ENCODE assay signal across 26 cellular contexts in the genomic region with DNA sequence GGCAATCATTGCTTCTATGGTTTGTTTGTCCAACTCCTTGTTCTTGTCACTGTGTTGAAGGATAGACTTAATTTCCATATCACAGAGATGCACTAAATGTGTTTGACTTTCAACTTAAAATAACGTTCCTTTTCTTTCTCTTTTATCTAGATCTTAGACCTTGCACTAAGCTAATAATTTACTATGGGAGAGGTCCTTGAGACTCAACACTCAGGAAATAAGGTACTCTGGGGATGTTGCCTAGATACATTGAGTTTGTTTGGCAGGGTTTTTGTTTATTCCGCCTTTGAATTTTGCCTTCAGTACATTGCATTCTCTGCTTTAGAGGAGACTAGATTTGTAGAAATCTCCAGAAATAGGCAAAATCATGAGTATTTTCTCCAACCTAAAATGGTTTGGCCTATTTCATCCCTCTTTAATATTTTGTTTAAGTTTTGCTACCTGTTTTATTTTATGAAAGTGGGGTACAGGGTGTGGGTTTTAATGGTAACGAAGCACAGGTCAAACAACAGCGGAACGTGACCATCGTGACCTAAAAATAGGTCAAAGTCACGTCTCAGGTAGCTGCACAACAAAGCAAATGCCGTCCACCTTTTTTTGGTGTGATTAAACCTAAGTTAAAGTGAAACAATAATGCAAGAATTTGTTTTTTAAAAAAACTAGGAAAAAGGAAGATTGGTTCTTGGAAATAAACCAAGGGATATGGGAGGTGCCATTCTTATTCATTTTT.
DNase-seq lines count a peak whose midpoint lies in the region; ATAC-seq, FAIRE-seq and TF ChIP-seq lines count a peak whose summit lies in the region.
"Had no signal": no experiment of that assay in that cellular context is flagged by ENCODE, and none has a peak within 500 bp of the region (broad histone marks: within the 10 kb centered on the region; RNA-seq: fewer than 3 reads in every experiment).

No MANE protein-coding gene starts in this region.

- H3K27ac ChIP-seq in body of pancreas = peak overlapping the region in 2 of 4 donors; percentile 42 to 76
- H3K27ac ChIP-seq: BLaER1 treated with 17β-estradiol and CSF1 and Interleukin-3, amounts not matched to agents 10 nM and 100 nM had no signal

- TF ChIP-seq POLR2A in body of pancreas (IDR thresholded peaks at IDR 0.05) = no peak

- ATAC-seq in body of pancreas (peak; percentile 90), GM19324 (IDR thresholded peaks at IDR 0.05; ENCODE audit: low FRiP score, unreplicated experiment) (no peak)
- ATAC-seq in activated CD4-positive, alpha-beta T cell treated with anti-CD3 and anti-CD28 coated beads for 36 hours = no peak
- ATAC-seq: stimulated activated naive CD8-positive, alpha-beta T cell treated with anti-CD3 and anti-CD28 coated beads, Interleukin-15, amount 100 ng/mL, for 72 hours had no signal

- POLR2A ChIA-PET in activated CD4-positive, alpha-beta T cell treated with anti-CD3 and anti-CD28 coated beads for 36 hours (lab: Charles Lee) = no interaction called here

- WGBS in body of pancreas, 2 donors = 27 to 53% methylated on average over 8 of the region's 8 CpGs

- H3K27me3 ChIP-seq in body of pancreas = no peaks in the 10 kb centered on the region
- H3K27me3 ChIP-seq: BLaER1 treated with 17β-estradiol and CSF1 and Interleukin-3, amounts not matched to agents 10 nM and 100 nM had no signal

- no peaks in the 10 kb centered on the region for H3K9me3 ChIP-seq in body of pancreas
- H3K9me3 ChIP-seq: BLaER1 treated with 17β-estradiol and CSF1 and Interleukin-3, amounts not matched to agents 10 nM and 100 nM; HAP-1 had no signal

- no peak for FAIRE-seq in GM19239 (lab: Jason Lieb, UNC)
- FAIRE-seq: D721Med had no signal

- H3K36me3 Mint-ChIP-seq in activated CD4-positive, alpha-beta T cell treated with anti-CD3 and anti-CD28 coated beads for 36 hours (ENCODE audit: low read depth) = no peaks in the 10 kb centered on the region
- H3K36me3 Mint-ChIP-seq: memory B cell, natural killer cell had no signal

- H3K27ac Mint-ChIP-seq in activated CD4-positive, alpha-beta T cell treated with anti-CD3 and anti-CD28 coated beads for 36 hours = no peak overlapping the region
- H3K27ac Mint-ChIP-seq: memory B cell; natural killer cell; stimulated activated naive CD8-positive, alpha-beta T cell treated with anti-CD3 and anti-CD28 coated beads, Interleukin-15, amount 100 ng/mL, for 72 hours had no signal

- no peaks in the 10 kb centered on the region for H3K36me3 ChIP-seq in body of pancreas (replicated peaks in 1 of 2; ENCODE audit: insufficient read depth in 1 of 2, low read depth in 2 of 2)
- H3K36me3 ChIP-seq: BLaER1 treated with 17β-estradiol and CSF1 and Interleukin-3, amounts not matched to agents 10 nM and 100 nM; HAP-1 had no signal

- no peaks in the 10 kb centered on the region for H3K9me3 Mint-ChIP-seq in activated CD4-positive, alpha-beta T cell treated with anti-CD3 and anti-CD28 coated beads for 36 hours (ENCODE audit: low read depth)
- H3K9me3 Mint-ChIP-seq: central memory CD8-positive, alpha-beta T cell; memory B cell; natural killer cell; stimulated activated naive CD8-positive, alpha-beta T cell treated with anti-CD3 and anti-CD28 coated beads, Interleukin-15, amount 100 ng/mL, for 72 hours had no signal

- no peak overlapping the region for H3K4me3 ChIP-seq in body of pancreas
- H3K4me3 ChIP-seq: BLaER1 treated with 17β-estradiol and CSF1 and Interleukin-3, amounts not matched to agents 10 nM and 100 nM; HAP-1 had no signal

- intact Hi-C loops in body of pancreas (cut with DNase I) = no loop called here
- intact Hi-C loops in activated CD4-positive, alpha-beta T cell treated with anti-CD3 and anti-CD28 coated beads for 36 hours (cut with DNase I, micrococcal nuclease) = no loop called here

- DNase-seq in DMS153 treated with DMSO at 0.1 percent for 48 hours (lab: John Stamatoyannopoulos, UW; ENCODE audit: unreplicated experiment) (peak; percentile 44), NCI-H1436 treated with DMSO at 0.1 percent for 48 hours (lab: John Stamatoyannopoulos, UW) (peak; percentile 81), body of pancreas (peak in 1 of 4 donors; percentile 30), midbrain (lab: John Stamatoyannopoulos, UW) (peak; percentile 4), iPS-NIHi7 (ENCODE audit: extremely low spot score) (no peak), GM19239 (ENCODE audit: insufficient read length, low spot score) (no peak)
- DNase-seq in activated CD4-positive, alpha-beta T cell treated with anti-CD3 and anti-CD28 coated beads for 36 hours = no peak
- DNase-seq: activated CD4-positive, alpha-beta T cell treated with anti-CD3 and anti-CD28 coated beads, Interleukin-2, amount 50 U/mL, for 4 hours; activated gamma-delta T cell treated with Interleukin-2 at 50 U/mL for 16 hours; activated T-cell treated with anti-CD3 and anti-CD28 coated beads for 4 hours; amygdala; effector CD8-positive, alpha-beta T cell; GF-D8; glutamatergic neuron; natural killer cell; NCI-H1930; NCI-H69; SHP77 treated with DMSO at 0.1 percent for 48 hours; stimulated activated CD4-positive, alpha-beta T cell treated with anti-CD3 and anti-CD28 coated beads, Interleukin-2, amount 100 ng/mL, for 48 hours; stimulated activated naive CD8-positive, alpha-beta T cell treated with anti-CD3 and anti-CD28 coated beads, Interleukin-15, amount 100 ng/mL, for 72 hours had no signal

- CTCF ChIA-PET in activated CD4-positive, alpha-beta T cell treated with anti-CD3 and anti-CD28 coated beads for 36 hours (lab: Charles Lee) = no interaction called here

- H3K27me3 Mint-ChIP-seq in activated CD4-positive, alpha-beta T cell treated with anti-CD3 and anti-CD28 coated beads for 36 hours = no peaks in the 10 kb centered on the region
- H3K27me3 Mint-ChIP-seq: memory B cell had no signal

- no peak overlapping the region for H3K4me3 Mint-ChIP-seq in activated CD4-positive, alpha-beta T cell treated with anti-CD3 and anti-CD28 coated beads for 36 hours
- H3K4me3 Mint-ChIP-seq: central memory CD8-positive, alpha-beta T cell; memory B cell; natural killer cell; stimulated activated naive CD8-positive, alpha-beta T cell treated with anti-CD3 and anti-CD28 coated beads, Interleukin-15, amount 100 ng/mL, for 72 hours had no signal

- no peaks in the 10 kb centered on the region for H3K4me1 Mint-ChIP-seq in activated CD4-positive, alpha-beta T cell treated with anti-CD3 and anti-CD28 coated beads for 36 hours
- H3K4me1 Mint-ChIP-seq: central memory CD8-positive, alpha-beta T cell; memory B cell; natural killer cell; stimulated activated naive CD8-positive, alpha-beta T cell treated with anti-CD3 and anti-CD28 coated beads, Interleukin-15, amount 100 ng/mL, for 72 hours had no signal

- no peak for TF ChIP-seq CTCF in body of pancreas (IDR thresholded peaks at IDR 0.05)

- H3K4me1 ChIP-seq in body of pancreas = peaks cover 29% of the 10 kb centered on the region

Comparison
In these comparisons a context has a peak if more than half of its experiments do, and no peak if none do; other contexts are left out.
1. DNase-seq: peak in DMS153 treated with DMSO at 0.1 percent for 48 hours (single experiment), NCI-H1436 treated with DMSO at 0.1 percent for 48 hours (single experiment) and midbrain (single experiment); none in iPS-NIHi7 (single experiment), activated CD4-positive, alpha-beta T cell treated with anti-CD3 and anti-CD28 coated beads for 36 hours (single experiment) and GM19239 (single experiment).